Comparison of ENCODE assay signal across 1 cellular context in genomic region chr17:81222906-81223757, GRCh38.
TF ChIP-seq lines count a peak whose summit lies in the region.

CEP131 (minus strand) TSS chr17:81222965; CDS start chr17:81220056, 2,909 bp downstream.

TF ChIP-seq in HepG2, 621 proteins besides CTCF, POLR2A, EP300 and RAD21 (continued from another document and continues in another):
- TF ChIP-seq ZNF781 (CRISPR knock-in tag; IDR thresholded peaks at IDR 0.05; ENCODE audit: borderline replicate concordance, not compliant biosample characterization) (peak; percentile 87), YEATS4 (CRISPR knock-in tag; IDR thresholded peaks at IDR 0.05; ENCODE audit: borderline replicate concordance) (peak; percentile 81), HNRNPL (IDR thresholded peaks at IDR 0.05; ENCODE audit: low read depth, low read length) (peak; percentile 43; the same call in 1 of the 2 replicates), ZNF530 (CRISPR knock-in tag; IDR thresholded peaks at IDR 0.05; ENCODE audit: low read depth) (no peak), MED8 (CRISPR knock-in tag; IDR thresholded peaks at IDR 0.05; ENCODE audit: insufficient replicate concordance) (no peak), ZNF792 (CRISPR knock-in tag; IDR thresholded peaks at IDR 0.05) (peak; percentile 33; the same call in 1 of the 2 replicates), SP4 (CRISPR knock-in tag; IDR thresholded peaks at IDR 0.05) (peak; percentile 96), RORA (CRISPR knock-in tag; IDR thresholded peaks at IDR 0.05) (no peak), MTA1 (CRISPR knock-in tag; IDR thresholded peaks at IDR 0.05; ENCODE audit: borderline replicate concordance) (no peak), MLX (CRISPR knock-in tag; IDR thresholded peaks at IDR 0.05) (0 out of 2 replicates have a peak, but pooled peaks have one; percentile 7), RFXAP (CRISPR knock-in tag; IDR thresholded peaks at IDR 0.05; ENCODE audit: borderline replicate concordance) (peak; percentile 98), ZNF234 (CRISPR knock-in tag; conservative IDR thresholded peaks at IDR 0.05) (peak; percentile 32; the same call in 1 of the 2 replicates), ZBTB42 (CRISPR knock-in tag; IDR thresholded peaks at IDR 0.05) (peak; percentile 94), ARID2 (CRISPR knock-in tag; IDR thresholded peaks at IDR 0.05; ENCODE audit: borderline replicate concordance) (peak; percentile 87; the same call in 1 of the 2 replicates), ZNF777 (CRISPR knock-in tag; IDR thresholded peaks at IDR 0.05) (0 out of 2 replicates have a peak, but pooled peaks have one; percentile 25), NBN (conservative IDR thresholded peaks at IDR 0.05) (no peak), CREBL2 (CRISPR knock-in tag; IDR thresholded peaks at IDR 0.05; ENCODE audit: borderline replicate concordance) (peak; percentile 89; the same call in 1 of the 2 replicates), RXRA (CRISPR knock-in tag; IDR thresholded peaks at IDR 0.05) (peak; percentile 58), ZNF766 (CRISPR knock-in tag; IDR thresholded peaks at IDR 0.05; ENCODE audit: borderline replicate concordance) (peak; percentile 65), MTA3 (CRISPR knock-in tag; IDR thresholded peaks at IDR 0.05) (no peak), TCF7 (IDR thresholded peaks at IDR 0.05; ENCODE audit: low read depth) (no peak), SRSF4 (IDR thresholded peaks at IDR 0.05; ENCODE audit: low read depth, low read length, poor library complexity, severe bottlenecking) (no peak), ZNF543 (CRISPR knock-in tag; IDR thresholded peaks at IDR 0.05) (no peak), ZNF607 (CRISPR knock-in tag; IDR thresholded peaks at IDR 0.05; ENCODE audit: borderline replicate concordance) (peak; percentile 85; the same call in 1 of the 2 replicates), AGO2 (optimal IDR thresholded peaks at IDR 0.05; ENCODE audit: low read depth, low read length) (peak; percentile 48), ZSCAN5A (CRISPR knock-in tag; IDR thresholded peaks at IDR 0.05; ENCODE audit: borderline replicate concordance) (peak; percentile 86; the same call in 1 of the 2 replicates), SMAD1 (CRISPR knock-in tag; IDR thresholded peaks at IDR 0.05; ENCODE audit: borderline replicate concordance, low read depth) (no peak), GZF1 (CRISPR knock-in tag; IDR thresholded peaks at IDR 0.05) (no peak), TFDP1 (CRISPR knock-in tag; IDR thresholded peaks at IDR 0.05; ENCODE audit: borderline replicate concordance) (peak; percentile 98), SAP130 (CRISPR knock-in tag; IDR thresholded peaks at IDR 0.05; ENCODE audit: low read depth) (peak; percentile 79), KDM5B (CRISPR knock-in tag; IDR thresholded peaks at IDR 0.05; ENCODE audit: borderline replicate concordance) (peak; percentile 97), BATF2 (CRISPR knock-in tag; IDR thresholded peaks at IDR 0.05) (no peak; the same call in none of the 2 replicates), GPBP1L1 (CRISPR knock-in tag; IDR thresholded peaks at IDR 0.05) (no peak), ZNF580 (CRISPR knock-in tag; IDR thresholded peaks at IDR 0.05; ENCODE audit: borderline replicate concordance, low read depth) (peak; percentile 87; the same call in 1 of the 2 replicates), CCAR2 (optimal IDR thresholded peaks at IDR 0.05; ENCODE audit: low read depth, low read length) (no peak), PLSCR1 (CRISPR knock-in tag; IDR thresholded peaks at IDR 0.05; ENCODE audit: borderline replicate concordance) (0 out of 2 replicates have a peak, but pooled peaks have one; percentile 18), SNAI1 (CRISPR knock-in tag; IDR thresholded peaks at IDR 0.05; ENCODE audit: borderline replicate concordance) (peak; percentile 85; the same call in 1 of the 2 replicates), LRRFIP1 (CRISPR knock-in tag; conservative IDR thresholded peaks at IDR 0.05) (no peak), ZNF318 (CRISPR knock-in tag; IDR thresholded peaks at IDR 0.05) (no peak), UBTF (CRISPR knock-in tag; IDR thresholded peaks at IDR 0.05) (peak; percentile 75)
